Comparison of ENCODE assay signal across 1 cellular context in the genomic region with DNA sequence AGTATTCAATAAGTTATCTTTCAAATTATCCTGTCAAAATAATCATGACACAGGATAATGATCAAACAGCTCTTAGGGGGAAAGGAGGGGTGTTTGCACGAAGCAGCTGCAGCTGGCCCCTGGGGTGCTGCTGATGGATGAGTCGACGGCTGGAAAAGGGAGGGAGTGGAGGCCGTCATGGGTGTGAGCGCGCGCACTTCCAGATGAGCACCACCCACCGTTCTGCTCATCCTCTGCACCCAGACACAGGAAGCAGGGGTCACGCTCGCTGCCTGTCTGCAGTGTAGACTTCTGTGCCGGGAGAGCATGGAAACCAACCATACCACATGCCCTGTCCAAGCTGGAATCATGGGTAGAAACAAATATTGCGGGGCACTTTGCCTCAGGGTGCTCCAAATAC.
TF ChIP-seq lines count a peak whose summit lies in the region.

No MANE protein-coding gene starts in this region.

TF ChIP-seq in K562, 482 proteins besides CTCF, POLR2A, EP300 and RAD21 (continued from another document):
- TF ChIP-seq, protein P1, sequence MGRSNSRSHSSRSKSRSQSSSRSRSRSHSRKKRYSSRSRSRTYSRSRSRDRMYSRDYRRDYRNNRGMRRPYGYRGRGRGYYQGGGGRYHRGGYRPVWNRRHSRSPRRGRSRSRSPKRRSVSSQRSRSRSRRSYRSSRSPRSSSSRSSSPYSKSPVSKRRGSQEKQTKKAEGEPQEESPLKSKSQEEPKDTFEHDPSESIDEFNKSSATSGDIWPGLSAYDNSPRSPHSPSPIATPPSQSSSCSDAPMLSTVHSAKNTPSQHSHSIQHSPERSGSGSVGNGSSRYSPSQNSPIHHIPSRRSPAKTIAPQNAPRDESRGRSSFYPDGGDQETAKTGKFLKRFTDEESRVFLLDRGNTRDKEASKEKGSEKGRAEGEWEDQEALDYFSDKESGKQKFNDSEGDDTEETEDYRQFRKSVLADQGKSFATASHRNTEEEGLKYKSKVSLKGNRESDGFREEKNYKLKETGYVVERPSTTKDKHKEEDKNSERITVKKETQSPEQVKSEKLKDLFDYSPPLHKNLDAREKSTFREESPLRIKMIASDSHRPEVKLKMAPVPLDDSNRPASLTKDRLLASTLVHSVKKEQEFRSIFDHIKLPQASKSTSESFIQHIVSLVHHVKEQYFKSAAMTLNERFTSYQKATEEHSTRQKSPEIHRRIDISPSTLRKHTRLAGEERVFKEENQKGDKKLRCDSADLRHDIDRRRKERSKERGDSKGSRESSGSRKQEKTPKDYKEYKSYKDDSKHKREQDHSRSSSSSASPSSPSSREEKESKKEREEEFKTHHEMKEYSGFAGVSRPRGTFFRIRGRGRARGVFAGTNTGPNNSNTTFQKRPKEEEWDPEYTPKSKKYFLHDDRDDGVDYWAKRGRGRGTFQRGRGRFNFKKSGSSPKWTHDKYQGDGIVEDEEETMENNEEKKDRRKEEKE (IDR thresholded peaks at IDR 0.05; ENCODE audit: borderline replicate concordance in 1 of 2, control insufficient read depth in 1 of 2, low read depth in 2 of 2, low read length in 1 of 2), result no peak
- TF ChIP-seq, protein P2, sequence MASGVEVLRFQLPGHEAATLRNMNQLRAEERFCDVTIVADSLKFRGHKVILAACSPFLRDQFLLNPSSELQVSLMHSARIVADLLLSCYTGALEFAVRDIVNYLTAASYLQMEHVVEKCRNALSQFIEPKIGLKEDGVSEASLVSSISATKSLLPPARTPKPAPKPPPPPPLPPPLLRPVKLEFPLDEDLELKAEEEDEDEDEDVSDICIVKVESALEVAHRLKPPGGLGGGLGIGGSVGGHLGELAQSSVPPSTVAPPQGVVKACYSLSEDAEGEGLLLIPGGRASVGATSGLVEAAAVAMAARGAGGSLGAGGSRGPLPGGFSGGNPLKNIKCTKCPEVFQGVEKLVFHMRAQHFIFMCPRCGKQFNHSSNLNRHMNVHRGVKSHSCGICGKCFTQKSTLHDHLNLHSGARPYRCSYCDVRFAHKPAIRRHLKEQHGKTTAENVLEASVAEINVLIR (CRISPR knock-in tag; IDR thresholded peaks at IDR 0.05), result no peak
